ENCODE assay signal across 2 cellular contexts in genomic region chr2:48685126-48685525, GRCh38.
TF ChIP-seq lines count a peak whose summit lies in the region.

No MANE protein-coding gene starts in this region.

TF ChIP-seq in HepG2, 621 proteins besides CTCF, POLR2A, EP300 and RAD21:
- TF ChIP-seq MAFF (IDR thresholded peaks at IDR 0.05; ENCODE audit: low read depth, low read length), result peak; percentile 91
- no peak for TF ChIP-seq ATF1 (CRISPR knock-in tag; IDR thresholded peaks at IDR 0.05)
- peak; percentile 92 to 94 for TF ChIP-seq MAFK (conservative IDR thresholded peaks at IDR 0.05 in 1 of 2, IDR thresholded peaks at IDR 0.05 in 1 of 2; ENCODE audit: low read length in 2 of 2)

TF ChIP-seq in H1, 55 proteins besides CTCF, POLR2A, EP300 and RAD21:
- TF ChIP-seq HDAC6 (IDR thresholded peaks at IDR 0.05; ENCODE audit: low read depth, low read length) (no peak), MAFK (IDR thresholded peaks at IDR 0.05; ENCODE audit: low read depth, low read length) (peak; percentile 33; the same call in 1 of the 2 replicates)
